Comparison of ENCODE assay signal across 22 cellular contexts in the genomic region with DNA sequence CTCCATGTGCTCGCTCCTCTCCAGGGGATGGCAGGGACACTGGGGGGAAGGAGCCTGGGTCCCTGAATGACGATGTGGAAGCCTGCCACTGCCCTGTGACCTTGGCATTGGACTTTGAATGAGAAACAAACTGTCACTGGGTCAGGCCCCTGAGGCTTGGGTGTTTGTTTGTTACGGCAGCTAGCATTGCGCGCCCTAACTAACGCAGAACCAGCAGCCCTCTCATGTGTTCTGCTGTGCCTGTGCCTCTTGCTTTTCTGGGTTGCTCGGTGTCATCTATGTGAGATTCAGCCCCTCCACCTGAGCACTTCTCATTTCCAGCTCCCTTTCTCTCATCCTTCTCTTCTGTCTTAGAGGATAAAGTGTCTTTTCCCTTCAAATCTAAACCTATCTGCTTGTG. TPM values are rescaled to one million over a fixed set of nuclear protein-coding genes. Genes with fewer than 3 reads are reported as not detected.
DNase-seq lines count a peak whose midpoint lies in the region; FAIRE-seq and TF ChIP-seq lines count a peak whose summit lies in the region.
"Had no signal": no experiment of that assay in that cellular context is flagged by ENCODE, and none has a peak within 500 bp of the region (broad histone marks: within the 10 kb centered on the region; RNA-seq: fewer than 3 reads in every experiment).

No MANE protein-coding gene starts in this region.

- no peak overlapping the region for H2BK20ac ChIP-seq in H9 (ENCODE audit: low read depth, low read length, poor library complexity, severe bottlenecking)

- H3K23ac ChIP-seq in H9 (ENCODE audit: insufficient read length, low read depth, low read length), result no peak overlapping the region

- H3K18ac ChIP-seq in H9 (ENCODE audit: insufficient read length, low read depth, low read length), result no peak overlapping the region

- H3K14ac ChIP-seq in H9 (ENCODE audit: insufficient read depth, low read length), result no peak overlapping the region

- no peak overlapping the region for H3K4me3 Mint-ChIP-seq in H9
- H3K4me3 Mint-ChIP-seq: CD4-positive, CD25-positive, alpha-beta regulatory T cell; CD8-positive, alpha-beta T cell had no signal

- no peaks in the 10 kb centered on the region for H3K36me3 Mint-ChIP-seq in H9 (ENCODE audit: insufficient read depth in 1 of 3, low read depth in 3 of 3)
- H3K36me3 Mint-ChIP-seq: CD4-positive, CD25-positive, alpha-beta regulatory T cell; CD8-positive, alpha-beta T cell had no signal

- no peaks in the 10 kb centered on the region for H3F3A ChIP-seq in OCI-LY1 (ENCODE audit: insufficient read depth, low read length)

- no peaks in the 10 kb centered on the region for H3K23me2 ChIP-seq in H9 (ENCODE audit: insufficient read length, low read depth, low read length, poor library complexity, severe bottlenecking)

- H3K27me3 ChIP-seq in BLaER1, result peaks cover 9% of the 10 kb centered on the region
- no peaks in the 10 kb centered on the region; the same call in 1 of the 2 replicates for H3K27me3 ChIP-seq in OCI-LY1 (ENCODE audit: insufficient read depth, low read length)
- H3K27me3 ChIP-seq in vagina, result no peaks in the 10 kb centered on the region
- no peaks in the 10 kb centered on the region for H3K27me3 ChIP-seq in H9 (ENCODE audit: insufficient read depth, low read length)
- H3K27me3 ChIP-seq: BE2C had no signal

- H3K4me2 ChIP-seq in BLaER1 (peak overlapping the region; percentile 61), OCI-LY1 (ENCODE audit: low read length) (no peak overlapping the region), H9 (ENCODE audit: insufficient read depth, insufficient read length, low read length) (no peak overlapping the region)
- H3K4me2 ChIP-seq: A549 had no signal

- H3K27ac ChIP-seq in BLaER1 (peak overlapping the region; percentile 37; the same call in 1 of the 2 replicates), OCI-LY1 (ENCODE audit: low read depth, low read length, poor library complexity, severe bottlenecking) (no peak overlapping the region), kidney (ENCODE audit: low read depth in 2 of 2, low read length in 2 of 2) (no peak overlapping the region), vagina (peak overlapping the region; percentile 65), H9 (ENCODE audit: insufficient read length, low read depth, low read length) (no peak overlapping the region)
- H3K27ac ChIP-seq: A549, C4-2B had no signal

- DNase-seq in kidney, result peak; percentile 45
- no peak for DNase-seq in vagina (ENCODE audit: extremely low spot score in 2 of 2)
- no peak for DNase-seq in islet precursor cell
- DNase-seq in H9, result no peak
- no peak for DNase-seq in cortex of kidney (lab: John Stamatoyannopoulos, UW)
- DNase-seq: 8988T; ACHN; AML-193; BE2C; Caco-2; CD4-positive, CD25-positive, alpha-beta regulatory T cell; CD8-positive, alpha-beta T cell; DMS153; DND-41; GOT3; H7 had no signal

- H3K56ac ChIP-seq in H9 (ENCODE audit: insufficient read length, low read depth, low read length), result no peak overlapping the region

- no peaks in the 10 kb centered on the region for H3K79me2 ChIP-seq in OCI-LY1 (ENCODE audit: insufficient read depth, low read length)
- H3K79me2 ChIP-seq in H9 (ENCODE audit: insufficient read depth, low read length), result no peaks in the 10 kb centered on the region

- TF ChIP-seq CTCF in OCI-LY1 (IDR thresholded peaks at IDR 0.05; ENCODE audit: low read length) (no peak), kidney (IDR thresholded peaks at IDR 0.05; ENCODE audit: borderline replicate concordance, extremely low read depth, insufficient read depth) (no peak), vagina (IDR thresholded peaks at IDR 0.05) (no peak), H9 (conservative IDR thresholded peaks at IDR 0.05) (no peak)

- H3K36me3 ChIP-seq in BLaER1 (no peaks in the 10 kb centered on the region), OCI-LY1 (ENCODE audit: insufficient read depth, low read length) (no peaks in the 10 kb centered on the region), kidney (ENCODE audit: control insufficient read depth in 1 of 2, insufficient read depth in 2 of 2, low read length in 2 of 2) (no peaks in the 10 kb centered on the region), vagina (no peaks in the 10 kb centered on the region)
- H3K36me3 ChIP-seq: BE2C had no signal

- H4K20me1 ChIP-seq in BLaER1 (no peaks in the 10 kb centered on the region), OCI-LY1 (ENCODE audit: insufficient read depth, low read length) (no peaks in the 10 kb centered on the region), H9 (ENCODE audit: control insufficient read depth, insufficient read depth, insufficient read length) (no peaks in the 10 kb centered on the region)

- no peak for FAIRE-seq in kidney (lab: Jason Lieb, UNC)
- FAIRE-seq: A549, G401.6, GM12892 had no signal

- H2AK5ac ChIP-seq in H9 (ENCODE audit: insufficient read length, low read length), result no peak overlapping the region

- no peak overlapping the region for H3K27ac Mint-ChIP-seq in H9
- H3K27ac Mint-ChIP-seq: CD4-positive, CD25-positive, alpha-beta regulatory T cell; CD8-positive, alpha-beta T cell had no signal

- H2BK15ac ChIP-seq in H9 (ENCODE audit: low read depth, low read length), result no peak overlapping the region

- H3T11ph ChIP-seq in H9 (ENCODE audit: low read length), result no peak overlapping the region

- H3K79me1 ChIP-seq in H9 (ENCODE audit: insufficient read depth, low read depth, low read length, poor library complexity, severe bottlenecking), result no peaks in the 10 kb centered on the region

- no CpG with 5 or more reads among the region's 7 CpGs for WGBS in H9 (ENCODE audit: extremely low coverage, insufficient read length, low lambda C conversion rate)

- no peaks in the 10 kb centered on the region for H3K9me2 ChIP-seq in OCI-LY1 (ENCODE audit: low read depth, low read length)

- H2BK120ac ChIP-seq in H9 (ENCODE audit: low read depth, low read length, poor library complexity, severe bottlenecking), result no peak overlapping the region

- no peaks in the 10 kb centered on the region for H3K9me3 Mint-ChIP-seq in H9
- H3K9me3 Mint-ChIP-seq: CD4-positive, CD25-positive, alpha-beta regulatory T cell; CD8-positive, alpha-beta T cell had no signal

- H4K5ac ChIP-seq in H9 (ENCODE audit: insufficient read length, low read depth, low read length), result no peak overlapping the region

- H2AFZ ChIP-seq in OCI-LY1 (ENCODE audit: low read length) (0 out of 2 replicates have a peak overlapping the region, but pooled peaks have one; percentile 30), H9 (ENCODE audit: low read length) (no peak overlapping the region)

- no peak overlapping the region for H3K9ac ChIP-seq in BLaER1
- no peak overlapping the region for H3K9ac ChIP-seq in OCI-LY1 (ENCODE audit: low read length)
- no peak overlapping the region for H3K9ac ChIP-seq in kidney (ENCODE audit: low read length in 2 of 2)
- H3K9ac ChIP-seq in H9 (ENCODE audit: extremely low read depth, insufficient read length, low read length), result no peak overlapping the region

- peaks cover 50% of the 10 kb centered on the region for H3K4me1 ChIP-seq in BLaER1
- H3K4me1 ChIP-seq in OCI-LY1 (ENCODE audit: insufficient read depth, low read length, severe bottlenecking), result peaks cover 9% of the 10 kb centered on the region
- no peaks in the 10 kb centered on the region for H3K4me1 ChIP-seq in kidney (ENCODE audit: control insufficient read depth in 1 of 2, insufficient read depth in 1 of 2, low read depth in 1 of 2, low read length in 2 of 2)
- peaks cover 35% of the 10 kb centered on the region for H3K4me1 ChIP-seq in vagina
- H3K4me1 ChIP-seq in H9 (ENCODE audit: insufficient read depth, low read length), result no peaks in the 10 kb centered on the region
- H3K4me1 ChIP-seq: A549, BE2C, Caco-2 had no signal

- H3K4ac ChIP-seq in H9 (ENCODE audit: low read depth, low read length), result no peak overlapping the region

- H2BK12ac ChIP-seq in H9 (ENCODE audit: insufficient read length, low read depth, low read length), result no peak overlapping the region

- intact Hi-C loops in kidney (cut with DNase I), result no loop called here
- intact Hi-C loops in vagina (cut with DNase I), result no loop called here

- TF ChIP-seq POLR2A in vagina (IDR thresholded peaks at IDR 0.05), result no peak

- H3K9me3 ChIP-seq in BLaER1, result no peaks in the 10 kb centered on the region
- no peaks in the 10 kb centered on the region for H3K9me3 ChIP-seq in OCI-LY1 (ENCODE audit: low read length)
- no peaks in the 10 kb centered on the region for H3K9me3 ChIP-seq in kidney (ENCODE audit: control insufficient read depth in 1 of 2, low read length in 2 of 2)
- no peaks in the 10 kb centered on the region for H3K9me3 ChIP-seq in vagina
- H3K9me3 ChIP-seq in H9 (ENCODE audit: control insufficient read depth, low read depth, low read length), result no peaks in the 10 kb centered on the region
- H3K9me3 ChIP-seq: A549, BE2C, Caco-2 had no signal

- no peaks in the 10 kb centered on the region for H3K4me1 Mint-ChIP-seq in H9

- H2BK5ac ChIP-seq in H9 (ENCODE audit: insufficient read length, low read length), result no peak overlapping the region

- H3K4me3 ChIP-seq in BLaER1 (no peak overlapping the region), OCI-LY1 (ENCODE audit: low read depth, low read length, poor library complexity, severe bottlenecking) (no peak overlapping the region), kidney (ENCODE audit: low read length in 2 of 2) (no peak overlapping the region), vagina (no peak overlapping the region)
- H3K4me3 ChIP-seq: A549 had no signal

- no peak overlapping the region for H4K8ac ChIP-seq in H9 (replicated peaks; ENCODE audit: insufficient read length, low read depth, low read length)

- no peak overlapping the region for H4K91ac ChIP-seq in H9 (ENCODE audit: insufficient read length, low read depth, low read length)

- H3K27me3 Mint-ChIP-seq in H9 (ENCODE audit: low read depth), result peaks cover 70% of the 10 kb centered on the region

RNA-seq across cellular contexts. Expression of a gene that starts 23.6 kb away (rescaled TPM):
- 3.7 TPM for total RNA-seq in kidney
- 0.49 TPM for polyA plus RNA-seq in kidney (ENCODE audit: insufficient read depth, low read depth, low replicate concordance)
- total RNA-seq in vagina, result 19.4 TPM
- total RNA-seq in H9 (2021), result 0.13 TPM in 2 replicates
- total RNA-seq: CD4-positive, CD25-positive, alpha-beta regulatory T cell; CD8-positive, alpha-beta T cell had no signal
- polyA plus RNA-seq: CD4-positive, CD25-positive, alpha-beta regulatory T cell had no signal

Comparison
In these comparisons a context has a peak if more than half of its experiments do, and no peak if none do; other contexts are left out.
1. H3K27ac ChIP-seq: peak in BLaER1 (single experiment) and vagina (single experiment); none in OCI-LY1 (single experiment), kidney (0 of 2) and H9 (single experiment).